ENCODE assay signal across 1 cellular context in the genomic region with DNA sequence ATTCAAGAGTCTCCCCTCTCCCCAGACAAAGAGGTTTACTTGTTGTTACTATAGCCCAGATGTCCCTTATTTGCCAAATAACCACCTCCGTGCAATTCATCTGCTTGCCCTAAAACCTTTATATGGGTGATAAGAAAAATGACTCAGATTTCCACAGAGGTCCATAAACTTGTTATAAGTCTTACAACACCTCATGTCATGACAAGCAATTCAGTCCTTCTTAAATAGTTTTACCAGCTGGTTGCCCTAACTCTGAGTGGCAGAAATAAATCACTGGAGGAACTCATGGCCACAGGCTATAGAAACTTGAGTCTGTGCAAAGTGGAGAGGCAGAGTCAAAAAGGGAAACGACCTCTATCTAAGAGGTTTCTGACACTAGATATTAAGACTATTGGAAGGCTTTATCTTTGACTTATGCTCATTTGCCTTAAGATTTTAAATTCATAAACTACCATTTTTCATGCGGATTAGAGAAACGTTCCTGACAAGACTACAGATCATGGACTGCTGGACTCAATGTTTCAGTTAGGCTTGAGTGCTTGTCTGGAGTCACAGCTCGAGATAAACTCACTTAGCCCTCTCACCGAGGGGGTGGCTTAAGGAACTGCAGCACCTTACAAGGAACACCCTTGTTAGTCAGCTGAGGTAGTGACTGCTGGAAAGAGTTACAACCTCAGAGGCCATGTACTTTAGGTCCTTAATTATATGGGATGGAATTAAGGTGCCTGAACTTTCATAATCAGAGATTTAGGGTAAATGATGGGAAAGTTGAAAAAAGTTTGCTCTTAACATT.
TF ChIP-seq lines count a peak whose summit lies in the region.

No MANE protein-coding gene starts in this region.

TF ChIP-seq in HEK293, 187 proteins besides CTCF, POLR2A, EP300 and RAD21 (continued from another document and continues in another):
- no peak for TF ChIP-seq ZNF747 (tag by site-specific recombination; IDR thresholded peaks at IDR 0.05)
- TF ChIP-seq ZNF629 (tag by site-specific recombination; IDR thresholded peaks at IDR 0.05) = peak; percentile 48; the same call in 1 of the 2 replicates
- TF ChIP-seq, protein P1, sequence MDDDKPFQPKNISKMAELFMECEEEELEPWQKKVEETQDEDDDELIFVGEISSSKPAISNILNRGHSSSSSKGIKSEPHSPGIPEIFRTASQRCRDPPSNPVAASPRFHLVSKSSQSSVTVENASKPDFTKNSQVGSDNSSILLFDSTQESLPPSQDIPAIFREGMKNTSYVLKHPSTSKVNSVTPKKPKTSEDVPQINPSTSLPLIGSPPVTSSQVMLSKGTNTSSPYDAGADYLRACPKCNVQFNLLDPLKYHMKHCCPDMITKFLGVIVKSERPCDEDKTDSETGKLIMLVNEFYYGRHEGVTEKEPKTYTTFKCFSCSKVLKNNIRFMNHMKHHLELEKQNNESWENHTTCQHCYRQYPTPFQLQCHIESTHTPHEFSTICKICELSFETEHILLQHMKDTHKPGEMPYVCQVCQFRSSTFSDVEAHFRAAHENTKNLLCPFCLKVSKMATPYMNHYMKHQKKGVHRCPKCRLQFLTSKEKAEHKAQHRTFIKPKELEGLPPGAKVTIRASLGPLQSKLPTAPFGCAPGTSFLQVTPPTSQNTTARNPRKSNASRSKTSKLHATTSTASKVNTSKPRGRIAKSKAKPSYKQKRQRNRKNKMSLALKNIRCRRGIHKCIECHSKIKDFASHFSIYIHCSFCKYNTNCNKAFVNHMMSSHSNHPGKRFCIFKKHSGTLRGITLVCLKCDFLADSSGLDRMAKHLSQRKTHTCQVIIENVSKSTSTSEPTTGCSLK (tag by site-specific recombination; IDR thresholded peaks at IDR 0.05) = no peak
- no peak for TF ChIP-seq ZFP41 (tag by site-specific recombination; IDR thresholded peaks at IDR 0.05; ENCODE audit: borderline replicate concordance)
- no peak for TF ChIP-seq ZNF19 (tag by site-specific recombination; IDR thresholded peaks at IDR 0.05; ENCODE audit: low read depth)
- no peak for TF ChIP-seq ZNF169 (tag by site-specific recombination; IDR thresholded peaks at IDR 0.05)
- TF ChIP-seq, protein P2, sequence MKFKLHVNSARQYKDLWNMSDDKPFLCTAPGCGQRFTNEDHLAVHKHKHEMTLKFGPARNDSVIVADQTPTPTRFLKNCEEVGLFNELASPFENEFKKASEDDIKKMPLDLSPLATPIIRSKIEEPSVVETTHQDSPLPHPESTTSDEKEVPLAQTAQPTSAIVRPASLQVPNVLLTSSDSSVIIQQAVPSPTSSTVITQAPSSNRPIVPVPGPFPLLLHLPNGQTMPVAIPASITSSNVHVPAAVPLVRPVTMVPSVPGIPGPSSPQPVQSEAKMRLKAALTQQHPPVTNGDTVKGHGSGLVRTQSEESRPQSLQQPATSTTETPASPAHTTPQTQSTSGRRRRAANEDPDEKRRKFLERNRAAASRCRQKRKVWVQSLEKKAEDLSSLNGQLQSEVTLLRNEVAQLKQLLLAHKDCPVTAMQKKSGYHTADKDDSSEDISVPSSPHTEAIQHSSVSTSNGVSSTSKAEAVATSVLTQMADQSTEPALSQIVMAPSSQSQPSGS (tag by site-specific recombination; IDR thresholded peaks at IDR 0.05; ENCODE audit: low read depth) = no peak
- TF ChIP-seq, protein P3, sequence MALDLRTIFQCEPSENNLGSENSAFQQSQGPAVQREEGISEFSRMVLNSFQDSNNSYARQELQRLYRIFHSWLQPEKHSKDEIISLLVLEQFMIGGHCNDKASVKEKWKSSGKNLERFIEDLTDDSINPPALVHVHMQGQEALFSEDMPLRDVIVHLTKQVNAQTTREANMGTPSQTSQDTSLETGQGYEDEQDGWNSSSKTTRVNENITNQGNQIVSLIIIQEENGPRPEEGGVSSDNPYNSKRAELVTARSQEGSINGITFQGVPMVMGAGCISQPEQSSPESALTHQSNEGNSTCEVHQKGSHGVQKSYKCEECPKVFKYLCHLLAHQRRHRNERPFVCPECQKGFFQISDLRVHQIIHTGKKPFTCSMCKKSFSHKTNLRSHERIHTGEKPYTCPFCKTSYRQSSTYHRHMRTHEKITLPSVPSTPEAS (tag by site-specific recombination; IDR thresholded peaks at IDR 0.05) = no peak
- TF ChIP-seq ZSCAN30 (tag by site-specific recombination; IDR thresholded peaks at IDR 0.05) = peak; percentile 63; the same call in 1 of the 2 replicates
- TF ChIP-seq ZNF521 (tag by site-specific recombination; IDR thresholded peaks at IDR 0.05) = no peak
- TF ChIP-seq, protein P4, sequence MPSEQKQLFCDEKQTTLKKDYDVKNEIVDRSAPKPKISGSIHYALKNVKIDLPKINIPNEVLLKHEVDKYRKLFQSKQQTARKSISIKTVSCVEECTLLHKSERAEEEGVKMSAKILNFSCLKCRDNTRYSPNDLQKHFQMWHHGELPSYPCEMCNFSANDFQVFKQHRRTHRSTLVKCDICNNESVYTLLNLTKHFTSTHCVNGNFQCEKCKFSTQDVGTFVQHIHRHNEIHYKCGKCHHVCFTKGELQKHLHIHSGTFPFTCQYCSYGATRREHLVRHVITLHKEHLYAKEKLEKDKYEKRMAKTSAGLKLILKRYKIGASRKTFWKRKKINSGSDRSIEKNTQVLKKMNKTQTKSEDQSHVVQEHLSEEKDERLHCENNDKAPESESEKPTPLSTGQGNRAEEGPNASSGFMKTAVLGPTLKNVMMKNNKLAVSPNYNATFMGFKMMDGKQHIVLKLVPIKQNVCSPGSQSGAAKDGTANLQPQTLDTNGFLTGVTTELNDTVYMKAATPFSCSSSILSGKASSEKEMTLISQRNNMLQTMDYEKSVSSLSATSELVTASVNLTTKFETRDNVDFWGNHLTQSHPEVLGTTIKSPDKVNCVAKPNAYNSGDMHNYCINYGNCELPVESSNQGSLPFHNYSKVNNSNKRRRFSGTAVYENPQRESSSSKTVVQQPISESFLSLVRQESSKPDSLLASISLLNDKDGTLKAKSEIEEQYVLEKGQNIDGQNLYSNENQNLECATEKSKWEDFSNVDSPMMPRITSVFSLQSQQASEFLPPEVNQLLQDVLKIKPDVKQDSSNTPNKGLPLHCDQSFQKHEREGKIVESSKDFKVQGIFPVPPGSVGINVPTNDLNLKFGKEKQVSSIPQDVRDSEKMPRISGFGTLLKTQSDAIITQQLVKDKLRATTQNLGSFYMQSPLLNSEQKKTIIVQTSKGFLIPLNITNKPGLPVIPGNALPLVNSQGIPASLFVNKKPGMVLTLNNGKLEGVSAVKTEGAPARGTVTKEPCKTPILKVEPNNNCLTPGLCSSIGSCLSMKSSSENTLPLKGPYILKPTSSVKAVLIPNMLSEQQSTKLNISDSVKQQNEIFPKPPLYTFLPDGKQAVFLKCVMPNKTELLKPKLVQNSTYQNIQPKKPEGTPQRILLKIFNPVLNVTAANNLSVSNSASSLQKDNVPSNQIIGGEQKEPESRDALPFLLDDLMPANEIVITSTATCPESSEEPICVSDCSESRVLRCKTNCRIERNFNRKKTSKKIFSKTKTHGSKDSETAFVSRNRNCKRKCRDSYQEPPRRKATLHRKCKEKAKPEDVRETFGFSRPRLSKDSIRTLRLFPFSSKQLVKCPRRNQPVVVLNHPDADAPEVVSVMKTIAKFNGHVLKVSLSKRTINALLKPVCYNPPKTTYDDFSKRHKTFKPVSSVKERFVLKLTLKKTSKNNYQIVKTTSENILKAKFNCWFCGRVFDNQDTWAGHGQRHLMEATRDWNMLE (tag by site-specific recombination; conservative IDR thresholded peaks at IDR 0.05; ENCODE audit: low read depth) = no peak
- TF ChIP-seq IKZF3 (tag by site-specific recombination; IDR thresholded peaks at IDR 0.05) = 0 out of 2 replicates have a peak, but pooled peaks have one; percentile 50
- no peak for TF ChIP-seq ZNF292 (tag by site-specific recombination; IDR thresholded peaks at IDR 0.05; ENCODE audit: borderline replicate concordance, low read depth)
- TF ChIP-seq ZNF621 (tag by site-specific recombination; IDR thresholded peaks at IDR 0.05) = no peak
- no peak for TF ChIP-seq ZNF10 (tag by site-specific recombination; IDR thresholded peaks at IDR 0.05)
- TF ChIP-seq, protein P5, sequence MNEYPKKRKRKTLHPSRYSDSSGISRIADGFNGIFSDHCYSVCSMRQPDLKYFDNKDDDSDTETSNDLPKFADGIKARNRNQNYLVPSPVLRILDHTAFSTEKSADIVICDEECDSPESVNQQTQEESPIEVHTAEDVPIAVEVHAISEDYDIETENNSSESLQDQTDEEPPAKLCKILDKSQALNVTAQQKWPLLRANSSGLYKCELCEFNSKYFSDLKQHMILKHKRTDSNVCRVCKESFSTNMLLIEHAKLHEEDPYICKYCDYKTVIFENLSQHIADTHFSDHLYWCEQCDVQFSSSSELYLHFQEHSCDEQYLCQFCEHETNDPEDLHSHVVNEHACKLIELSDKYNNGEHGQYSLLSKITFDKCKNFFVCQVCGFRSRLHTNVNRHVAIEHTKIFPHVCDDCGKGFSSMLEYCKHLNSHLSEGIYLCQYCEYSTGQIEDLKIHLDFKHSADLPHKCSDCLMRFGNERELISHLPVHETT (tag by site-specific recombination; IDR thresholded peaks at IDR 0.05) = no peak
- no peak for TF ChIP-seq ZNF2 (tag by site-specific recombination; IDR thresholded peaks at IDR 0.05)
- TF ChIP-seq, protein P6, sequence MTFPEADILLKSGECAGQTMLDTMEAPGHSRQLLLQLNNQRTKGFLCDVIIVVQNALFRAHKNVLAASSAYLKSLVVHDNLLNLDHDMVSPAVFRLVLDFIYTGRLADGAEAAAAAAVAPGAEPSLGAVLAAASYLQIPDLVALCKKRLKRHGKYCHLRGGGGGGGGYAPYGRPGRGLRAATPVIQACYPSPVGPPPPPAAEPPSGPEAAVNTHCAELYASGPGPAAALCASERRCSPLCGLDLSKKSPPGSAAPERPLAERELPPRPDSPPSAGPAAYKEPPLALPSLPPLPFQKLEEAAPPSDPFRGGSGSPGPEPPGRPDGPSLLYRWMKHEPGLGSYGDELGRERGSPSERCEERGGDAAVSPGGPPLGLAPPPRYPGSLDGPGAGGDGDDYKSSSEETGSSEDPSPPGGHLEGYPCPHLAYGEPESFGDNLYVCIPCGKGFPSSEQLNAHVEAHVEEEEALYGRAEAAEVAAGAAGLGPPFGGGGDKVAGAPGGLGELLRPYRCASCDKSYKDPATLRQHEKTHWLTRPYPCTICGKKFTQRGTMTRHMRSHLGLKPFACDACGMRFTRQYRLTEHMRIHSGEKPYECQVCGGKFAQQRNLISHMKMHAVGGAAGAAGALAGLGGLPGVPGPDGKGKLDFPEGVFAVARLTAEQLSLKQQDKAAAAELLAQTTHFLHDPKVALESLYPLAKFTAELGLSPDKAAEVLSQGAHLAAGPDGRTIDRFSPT (tag by site-specific recombination; IDR thresholded peaks at IDR 0.05) = no peak
- no peak for TF ChIP-seq SP3 (tag by site-specific recombination; IDR thresholded peaks at IDR 0.05)
- TF ChIP-seq GLI2 (tag by site-specific recombination; IDR thresholded peaks at IDR 0.05; ENCODE audit: borderline replicate concordance, low read depth) = no peak
- no peak for TF ChIP-seq ZSCAN23 (tag by site-specific recombination; IDR thresholded peaks at IDR 0.05)
- TF ChIP-seq PRDM1 (tag by site-specific recombination; IDR thresholded peaks at IDR 0.05) = no peak
- TF ChIP-seq, protein P7, sequence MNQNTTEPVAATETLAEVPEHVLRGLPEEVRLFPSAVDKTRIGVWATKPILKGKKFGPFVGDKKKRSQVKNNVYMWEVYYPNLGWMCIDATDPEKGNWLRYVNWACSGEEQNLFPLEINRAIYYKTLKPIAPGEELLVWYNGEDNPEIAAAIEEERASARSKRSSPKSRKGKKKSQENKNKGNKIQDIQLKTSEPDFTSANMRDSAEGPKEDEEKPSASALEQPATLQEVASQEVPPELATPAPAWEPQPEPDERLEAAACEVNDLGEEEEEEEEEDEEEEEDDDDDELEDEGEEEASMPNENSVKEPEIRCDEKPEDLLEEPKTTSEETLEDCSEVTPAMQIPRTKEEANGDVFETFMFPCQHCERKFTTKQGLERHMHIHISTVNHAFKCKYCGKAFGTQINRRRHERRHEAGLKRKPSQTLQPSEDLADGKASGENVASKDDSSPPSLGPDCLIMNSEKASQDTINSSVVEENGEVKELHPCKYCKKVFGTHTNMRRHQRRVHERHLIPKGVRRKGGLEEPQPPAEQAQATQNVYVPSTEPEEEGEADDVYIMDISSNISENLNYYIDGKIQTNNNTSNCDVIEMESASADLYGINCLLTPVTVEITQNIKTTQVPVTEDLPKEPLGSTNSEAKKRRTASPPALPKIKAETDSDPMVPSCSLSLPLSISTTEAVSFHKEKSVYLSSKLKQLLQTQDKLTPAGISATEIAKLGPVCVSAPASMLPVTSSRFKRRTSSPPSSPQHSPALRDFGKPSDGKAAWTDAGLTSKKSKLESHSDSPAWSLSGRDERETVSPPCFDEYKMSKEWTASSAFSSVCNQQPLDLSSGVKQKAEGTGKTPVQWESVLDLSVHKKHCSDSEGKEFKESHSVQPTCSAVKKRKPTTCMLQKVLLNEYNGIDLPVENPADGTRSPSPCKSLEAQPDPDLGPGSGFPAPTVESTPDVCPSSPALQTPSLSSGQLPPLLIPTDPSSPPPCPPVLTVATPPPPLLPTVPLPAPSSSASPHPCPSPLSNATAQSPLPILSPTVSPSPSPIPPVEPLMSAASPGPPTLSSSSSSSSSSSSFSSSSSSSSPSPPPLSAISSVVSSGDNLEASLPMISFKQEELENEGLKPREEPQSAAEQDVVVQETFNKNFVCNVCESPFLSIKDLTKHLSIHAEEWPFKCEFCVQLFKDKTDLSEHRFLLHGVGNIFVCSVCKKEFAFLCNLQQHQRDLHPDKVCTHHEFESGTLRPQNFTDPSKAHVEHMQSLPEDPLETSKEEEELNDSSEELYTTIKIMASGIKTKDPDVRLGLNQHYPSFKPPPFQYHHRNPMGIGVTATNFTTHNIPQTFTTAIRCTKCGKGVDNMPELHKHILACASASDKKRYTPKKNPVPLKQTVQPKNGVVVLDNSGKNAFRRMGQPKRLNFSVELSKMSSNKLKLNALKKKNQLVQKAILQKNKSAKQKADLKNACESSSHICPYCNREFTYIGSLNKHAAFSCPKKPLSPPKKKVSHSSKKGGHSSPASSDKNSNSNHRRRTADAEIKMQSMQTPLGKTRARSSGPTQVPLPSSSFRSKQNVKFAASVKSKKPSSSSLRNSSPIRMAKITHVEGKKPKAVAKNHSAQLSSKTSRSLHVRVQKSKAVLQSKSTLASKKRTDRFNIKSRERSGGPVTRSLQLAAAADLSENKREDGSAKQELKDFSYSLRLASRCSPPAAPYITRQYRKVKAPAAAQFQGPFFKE (tag by site-specific recombination; IDR thresholded peaks at IDR 0.05; ENCODE audit: borderline replicate concordance) = no peak
- no peak for TF ChIP-seq ZBTB17 (tag by site-specific recombination; IDR thresholded peaks at IDR 0.05)
- no peak for TF ChIP-seq ZNF239 (tag by site-specific recombination; IDR thresholded peaks at IDR 0.05)
- 0 out of 2 replicates have a peak, but pooled peaks have one; percentile 66 for TF ChIP-seq OVOL3 (tag by site-specific recombination; IDR thresholded peaks at IDR 0.05)
- no peak for TF ChIP-seq ZNF664 (tag by site-specific recombination; IDR thresholded peaks at IDR 0.05)
- no peak for TF ChIP-seq REPIN1 (tag by site-specific recombination; IDR thresholded peaks at IDR 0.05; ENCODE audit: low read depth)
- no peak for TF ChIP-seq SCRT2 (tag by site-specific recombination; IDR thresholded peaks at IDR 0.05)
- TF ChIP-seq, protein P8, sequence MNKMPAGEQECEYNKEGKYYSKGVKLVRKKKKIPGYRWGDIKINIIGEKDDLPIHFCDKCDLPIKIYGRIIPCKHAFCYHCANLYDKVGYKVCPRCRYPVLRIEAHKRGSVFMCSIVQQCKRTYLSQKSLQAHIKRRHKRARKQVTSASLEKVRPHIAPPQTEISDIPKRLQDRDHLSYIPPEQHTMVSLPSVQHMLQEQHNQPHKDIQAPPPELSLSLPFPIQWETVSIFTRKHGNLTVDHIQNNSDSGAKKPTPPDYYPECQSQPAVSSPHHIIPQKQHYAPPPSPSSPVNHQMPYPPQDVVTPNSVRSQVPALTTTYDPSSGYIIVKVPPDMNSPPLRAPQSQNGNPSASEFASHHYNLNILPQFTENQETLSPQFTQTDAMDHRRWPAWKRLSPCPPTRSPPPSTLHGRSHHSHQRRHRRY (tag by site-specific recombination; IDR thresholded peaks at IDR 0.05) = no peak
- no peak for TF ChIP-seq HOXD13 (CRISPR knock-in tag; IDR thresholded peaks at IDR 0.05; ENCODE audit: borderline replicate concordance)
- no peak for TF ChIP-seq ZNF157 (tag by site-specific recombination; IDR thresholded peaks at IDR 0.05)
- no peak for TF ChIP-seq MEIS1 (CRISPR knock-in tag; IDR thresholded peaks at IDR 0.05; ENCODE audit: borderline replicate concordance)
